In genomic region chr6:7249946-7250643, GRCh38 we compare ENCODE assay signal across 1 cellular context.
TF ChIP-seq lines count a peak whose summit lies in the region.

No MANE protein-coding gene starts in this region.

TF ChIP-seq in IMR-90, 13 proteins besides CTCF, POLR2A, EP300 and RAD21:
- TF ChIP-seq MXI1 (IDR thresholded peaks at IDR 0.05; ENCODE audit: borderline replicate concordance, low read depth, low read length) = no peak
- no peak for TF ChIP-seq RFX5 (IDR thresholded peaks at IDR 0.05; ENCODE audit: low read depth, low read length)
- TF ChIP-seq CHD1 (IDR thresholded peaks at IDR 0.05; ENCODE audit: low read depth, low read length) = no peak
- no peak for TF ChIP-seq SMC3 (IDR thresholded peaks at IDR 0.05; ENCODE audit: low read depth, low read length)
- TF ChIP-seq BHLHE40 (IDR thresholded peaks at IDR 0.05; ENCODE audit: low read depth, low read length) = no peak
- no peak for TF ChIP-seq MAFK (IDR thresholded peaks at IDR 0.05; ENCODE audit: low read depth, low read length)
